Comparison of ENCODE assay signal across 1 cellular context in the genomic region with DNA sequence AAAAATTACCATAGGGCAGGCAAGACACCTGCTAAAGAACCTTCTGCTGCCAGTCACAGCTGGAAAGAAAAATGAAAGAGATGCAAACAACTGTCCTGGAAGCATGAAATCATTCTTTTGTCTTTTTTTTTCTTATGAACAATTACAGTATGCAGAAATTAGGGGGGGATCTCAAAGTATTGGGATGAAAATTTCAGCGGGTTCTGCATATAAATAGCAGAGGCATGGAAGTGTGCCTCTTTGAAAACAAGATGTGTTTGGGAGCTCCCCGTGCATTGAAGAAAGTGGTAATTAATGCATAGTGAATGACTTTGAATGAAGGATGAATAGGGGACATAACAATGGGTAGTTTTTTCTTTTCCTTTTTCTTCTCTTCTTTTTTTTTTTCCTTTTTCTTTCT.
TF ChIP-seq lines count a peak whose summit lies in the region.

No MANE protein-coding gene starts in this region.

TF ChIP-seq in H1, 55 proteins besides CTCF, POLR2A, EP300 and RAD21 (continued from another document):
- TF ChIP-seq, protein P1, sequence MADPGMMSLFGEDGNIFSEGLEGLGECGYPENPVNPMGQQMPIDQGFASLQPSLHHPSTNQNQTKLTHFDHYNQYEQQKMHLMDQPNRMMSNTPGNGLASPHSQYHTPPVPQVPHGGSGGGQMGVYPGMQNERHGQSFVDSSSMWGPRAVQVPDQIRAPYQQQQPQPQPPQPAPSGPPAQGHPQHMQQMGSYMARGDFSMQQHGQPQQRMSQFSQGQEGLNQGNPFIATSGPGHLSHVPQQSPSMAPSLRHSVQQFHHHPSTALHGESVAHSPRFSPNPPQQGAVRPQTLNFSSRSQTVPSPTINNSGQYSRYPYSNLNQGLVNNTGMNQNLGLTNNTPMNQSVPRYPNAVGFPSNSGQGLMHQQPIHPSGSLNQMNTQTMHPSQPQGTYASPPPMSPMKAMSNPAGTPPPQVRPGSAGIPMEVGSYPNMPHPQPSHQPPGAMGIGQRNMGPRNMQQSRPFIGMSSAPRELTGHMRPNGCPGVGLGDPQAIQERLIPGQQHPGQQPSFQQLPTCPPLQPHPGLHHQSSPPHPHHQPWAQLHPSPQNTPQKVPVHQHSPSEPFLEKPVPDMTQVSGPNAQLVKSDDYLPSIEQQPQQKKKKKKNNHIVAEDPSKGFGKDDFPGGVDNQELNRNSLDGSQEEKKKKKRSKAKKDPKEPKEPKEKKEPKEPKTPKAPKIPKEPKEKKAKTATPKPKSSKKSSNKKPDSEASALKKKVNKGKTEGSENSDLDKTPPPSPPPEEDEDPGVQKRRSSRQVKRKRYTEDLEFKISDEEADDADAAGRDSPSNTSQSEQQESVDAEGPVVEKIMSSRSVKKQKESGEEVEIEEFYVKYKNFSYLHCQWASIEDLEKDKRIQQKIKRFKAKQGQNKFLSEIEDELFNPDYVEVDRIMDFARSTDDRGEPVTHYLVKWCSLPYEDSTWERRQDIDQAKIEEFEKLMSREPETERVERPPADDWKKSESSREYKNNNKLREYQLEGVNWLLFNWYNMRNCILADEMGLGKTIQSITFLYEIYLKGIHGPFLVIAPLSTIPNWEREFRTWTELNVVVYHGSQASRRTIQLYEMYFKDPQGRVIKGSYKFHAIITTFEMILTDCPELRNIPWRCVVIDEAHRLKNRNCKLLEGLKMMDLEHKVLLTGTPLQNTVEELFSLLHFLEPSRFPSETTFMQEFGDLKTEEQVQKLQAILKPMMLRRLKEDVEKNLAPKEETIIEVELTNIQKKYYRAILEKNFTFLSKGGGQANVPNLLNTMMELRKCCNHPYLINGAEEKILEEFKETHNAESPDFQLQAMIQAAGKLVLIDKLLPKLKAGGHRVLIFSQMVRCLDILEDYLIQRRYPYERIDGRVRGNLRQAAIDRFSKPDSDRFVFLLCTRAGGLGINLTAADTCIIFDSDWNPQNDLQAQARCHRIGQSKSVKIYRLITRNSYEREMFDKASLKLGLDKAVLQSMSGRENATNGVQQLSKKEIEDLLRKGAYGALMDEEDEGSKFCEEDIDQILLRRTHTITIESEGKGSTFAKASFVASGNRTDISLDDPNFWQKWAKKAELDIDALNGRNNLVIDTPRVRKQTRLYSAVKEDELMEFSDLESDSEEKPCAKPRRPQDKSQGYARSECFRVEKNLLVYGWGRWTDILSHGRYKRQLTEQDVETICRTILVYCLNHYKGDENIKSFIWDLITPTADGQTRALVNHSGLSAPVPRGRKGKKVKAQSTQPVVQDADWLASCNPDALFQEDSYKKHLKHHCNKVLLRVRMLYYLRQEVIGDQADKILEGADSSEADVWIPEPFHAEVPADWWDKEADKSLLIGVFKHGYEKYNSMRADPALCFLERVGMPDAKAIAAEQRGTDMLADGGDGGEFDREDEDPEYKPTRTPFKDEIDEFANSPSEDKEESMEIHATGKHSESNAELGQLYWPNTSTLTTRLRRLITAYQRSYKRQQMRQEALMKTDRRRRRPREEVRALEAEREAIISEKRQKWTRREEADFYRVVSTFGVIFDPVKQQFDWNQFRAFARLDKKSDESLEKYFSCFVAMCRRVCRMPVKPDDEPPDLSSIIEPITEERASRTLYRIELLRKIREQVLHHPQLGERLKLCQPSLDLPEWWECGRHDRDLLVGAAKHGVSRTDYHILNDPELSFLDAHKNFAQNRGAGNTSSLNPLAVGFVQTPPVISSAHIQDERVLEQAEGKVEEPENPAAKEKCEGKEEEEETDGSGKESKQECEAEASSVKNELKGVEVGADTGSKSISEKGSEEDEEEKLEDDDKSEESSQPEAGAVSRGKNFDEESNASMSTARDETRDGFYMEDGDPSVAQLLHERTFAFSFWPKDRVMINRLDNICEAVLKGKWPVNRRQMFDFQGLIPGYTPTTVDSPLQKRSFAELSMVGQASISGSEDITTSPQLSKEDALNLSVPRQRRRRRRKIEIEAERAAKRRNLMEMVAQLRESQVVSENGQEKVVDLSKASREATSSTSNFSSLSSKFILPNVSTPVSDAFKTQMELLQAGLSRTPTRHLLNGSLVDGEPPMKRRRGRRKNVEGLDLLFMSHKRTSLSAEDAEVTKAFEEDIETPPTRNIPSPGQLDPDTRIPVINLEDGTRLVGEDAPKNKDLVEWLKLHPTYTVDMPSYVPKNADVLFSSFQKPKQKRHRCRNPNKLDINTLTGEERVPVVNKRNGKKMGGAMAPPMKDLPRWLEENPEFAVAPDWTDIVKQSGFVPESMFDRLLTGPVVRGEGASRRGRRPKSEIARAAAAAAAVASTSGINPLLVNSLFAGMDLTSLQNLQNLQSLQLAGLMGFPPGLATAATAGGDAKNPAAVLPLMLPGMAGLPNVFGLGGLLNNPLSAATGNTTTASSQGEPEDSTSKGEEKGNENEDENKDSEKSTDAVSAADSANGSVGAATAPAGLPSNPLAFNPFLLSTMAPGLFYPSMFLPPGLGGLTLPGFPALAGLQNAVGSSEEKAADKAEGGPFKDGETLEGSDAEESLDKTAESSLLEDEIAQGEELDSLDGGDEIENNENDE (IDR thresholded peaks at IDR 0.05; ENCODE audit: insufficient replicate concordance, low read length), result peak; percentile 88
- TF ChIP-seq, protein P2, sequence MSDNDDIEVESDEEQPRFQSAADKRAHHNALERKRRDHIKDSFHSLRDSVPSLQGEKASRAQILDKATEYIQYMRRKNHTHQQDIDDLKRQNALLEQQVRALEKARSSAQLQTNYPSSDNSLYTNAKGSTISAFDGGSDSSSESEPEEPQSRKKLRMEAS (IDR thresholded peaks at IDR 0.05), result no peak
TF ChIP-seq in H1: peak in this region for 4.
